Comparison of ENCODE assay signal across 21 cellular contexts in the genomic region with DNA sequence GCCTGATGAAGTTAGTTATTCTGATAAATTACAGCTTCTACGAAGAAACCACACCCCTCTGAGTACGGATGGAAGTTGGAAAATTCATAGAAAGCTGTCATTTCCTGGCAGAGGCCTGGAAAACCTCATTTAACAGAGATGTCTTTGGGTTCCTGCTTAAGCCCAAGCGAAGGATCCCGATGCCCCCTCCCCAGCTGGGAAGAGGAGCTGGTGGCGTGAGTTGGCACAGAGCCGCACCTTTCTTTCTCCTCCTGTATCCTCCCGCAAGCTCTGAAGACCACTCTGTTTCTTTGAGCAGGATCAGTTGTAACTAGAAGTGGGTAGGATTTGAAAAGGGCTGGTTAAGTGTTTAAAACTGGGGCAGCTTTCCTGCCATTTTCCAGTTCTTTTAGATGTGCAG.
DNase-seq lines count a peak whose midpoint lies in the region; ATAC-seq and TF ChIP-seq lines count a peak whose summit lies in the region.
"Had no signal": no experiment of that assay in that cellular context is flagged by ENCODE, and none has a peak within 500 bp of the region (broad histone marks: within the 10 kb centered on the region; RNA-seq: fewer than 3 reads in every experiment).

No MANE protein-coding gene starts in this region.

- ATAC-seq in memory B cell (ENCODE audit: low read depth) (no peak), HG03469 (IDR thresholded peaks at IDR 0.05; ENCODE audit: unreplicated experiment) (no peak), HG03135 (IDR thresholded peaks at IDR 0.05; ENCODE audit: unreplicated experiment) (no peak), GM21619 (IDR thresholded peaks at IDR 0.05; ENCODE audit: unreplicated experiment) (no peak)
- ATAC-seq: activated T-cell treated with anti-CD3 and anti-CD28 coated beads, Interleukin-2, amount 50 U/mL, for 4 hours; naive thymus-derived CD4-positive, alpha-beta T cell had no signal

- no peaks in the 10 kb centered on the region for H3K27me3 Mint-ChIP-seq in memory B cell
- H3K27me3 Mint-ChIP-seq: activated naive CD4-positive, alpha-beta T cell treated with anti-CD3 and anti-CD28 coated beads, Interleukin-2, amount 50 U/mL, for 24 hours; naive thymus-derived CD4-positive, alpha-beta T cell; stimulated activated naive CD8-positive, alpha-beta T cell treated with anti-CD3 and anti-CD28 coated beads, Interleukin-15, Interleukin-2, amounts not matched to agents 100 ng/mL and 50 ng/mL, for 24 hours had no signal

- intact Hi-C loops in left ventricle myocardium inferior (cut with micrococcal nuclease) (no loop called here), cardiac septum (cut with DNase I) (no loop called here)

- H3K9me3 ChIP-seq in left ventricle myocardium inferior (replicated peaks), result peaks cover 9% of the 10 kb centered on the region

- H3K4me1 ChIP-seq in left ventricle myocardium inferior (peaks cover 75% of the 10 kb centered on the region), rectal smooth muscle tissue (ENCODE audit: control insufficient read depth, insufficient read depth, low read length) (peaks cover 37% of the 10 kb centered on the region)

- no peak overlapping the region for H3K9ac ChIP-seq in rectal smooth muscle tissue (ENCODE audit: low read length)

- no peaks in the 10 kb centered on the region for H3K9me3 Mint-ChIP-seq in memory B cell
- H3K9me3 Mint-ChIP-seq: activated naive CD4-positive, alpha-beta T cell treated with anti-CD3 and anti-CD28 coated beads, Interleukin-2, amount 50 U/mL, for 24 hours; activated T-cell treated with anti-CD3 and anti-CD28 coated beads, Interleukin-2, amount 50 U/mL, for 4 hours; stimulated activated naive CD8-positive, alpha-beta T cell treated with anti-CD3 and anti-CD28 coated beads, Interleukin-15, Interleukin-2, amounts not matched to agents 100 ng/mL and 50 ng/mL, for 24 hours had no signal

- TF ChIP-seq CTCF in left ventricle myocardium inferior (IDR thresholded peaks at IDR 0.05; ENCODE audit: borderline replicate concordance), result no peak

- H3K4me1 Mint-ChIP-seq in memory B cell, result peaks cover 11% of the 10 kb centered on the region

- H3K4me3 Mint-ChIP-seq in memory B cell, result no peak overlapping the region
- H3K4me3 Mint-ChIP-seq: activated naive CD4-positive, alpha-beta T cell treated with anti-CD3 and anti-CD28 coated beads, Interleukin-2, amount 50 U/mL, for 24 hours; activated T-cell treated with anti-CD3 and anti-CD28 coated beads, Interleukin-2, amount 50 U/mL, for 4 hours; naive thymus-derived CD4-positive, alpha-beta T cell; stimulated activated naive CD8-positive, alpha-beta T cell treated with anti-CD3 and anti-CD28 coated beads, Interleukin-15, Interleukin-2, amounts not matched to agents 100 ng/mL and 50 ng/mL, for 24 hours had no signal

- H3K27ac Mint-ChIP-seq in memory B cell, result peak overlapping the region; percentile 55
- H3K27ac Mint-ChIP-seq: activated naive CD4-positive, alpha-beta T cell treated with anti-CD3 and anti-CD28 coated beads, Interleukin-2, amount 50 U/mL, for 24 hours; naive thymus-derived CD4-positive, alpha-beta T cell; stimulated activated naive CD8-positive, alpha-beta T cell treated with anti-CD3 and anti-CD28 coated beads, Interleukin-15, Interleukin-2, amounts not matched to agents 100 ng/mL and 50 ng/mL, for 24 hours had no signal

- DNase-seq in left ventricle myocardium inferior (no peak), cardiac septum (ENCODE audit: low spot score) (no peak), memory B cell (ENCODE audit: low spot score in 2 of 2) (no peak), NCI-H1930 (lab: John Stamatoyannopoulos, UW) (no peak)
- DNase-seq: activated CD4-positive, CD25-positive, alpha-beta regulatory T cell treated with anti-CD3 and anti-CD28 coated beads, Interleukin-2, amount 50 U/mL, for 72 hours; activated CD8-positive, alpha-beta memory T cell treated with anti-CD3 and anti-CD28 coated beads for 24 hours; activated T-cell treated with anti-CD3 and anti-CD28 coated beads, Interleukin-2, amount 50 U/mL, for 4 hours; DMS 273 treated with DMSO at 0.1 percent for 48 hours; naive thymus-derived CD4-positive, alpha-beta T cell; NCI-H1092 treated with DMSO at 0.1 percent for 48 hours; NCI-H2107; NCI-H524 treated with DMSO at 0.1 percent for 48 hours; spleen; stimulated activated CD4-positive, alpha-beta T cell treated with anti-CD3 and anti-CD28 coated beads, Interleukin-4, amount 100 ng/mL, for 24 hours had no signal

- H3K4me3 ChIP-seq in left ventricle myocardium inferior, result no peak overlapping the region
- H3K4me3 ChIP-seq in rectal smooth muscle tissue (ENCODE audit: low read length), result no peak overlapping the region
- H3K4me3 ChIP-seq: coronary artery, spleen had no signal

- H3K36me3 Mint-ChIP-seq in memory B cell, result peaks cover 9% of the 10 kb centered on the region
- H3K36me3 Mint-ChIP-seq: activated naive CD4-positive, alpha-beta T cell treated with anti-CD3 and anti-CD28 coated beads, Interleukin-2, amount 50 U/mL, for 24 hours had no signal

- H3K27me3 ChIP-seq in left ventricle myocardium inferior (ENCODE audit: low read depth) (no peaks in the 10 kb centered on the region), rectal smooth muscle tissue (ENCODE audit: control insufficient read depth, insufficient read depth, low read length) (no peaks in the 10 kb centered on the region)
- H3K27me3 ChIP-seq: spleen had no signal

- H3K27ac ChIP-seq in left ventricle myocardium inferior (replicated peaks) (peak overlapping the region; percentile 74), rectal smooth muscle tissue (ENCODE audit: low read depth, low read length) (peak overlapping the region; percentile 76)
- H3K27ac ChIP-seq: coronary artery had no signal

- peaks cover 25% of the 10 kb centered on the region for H3K36me3 ChIP-seq in left ventricle myocardium inferior
- no peaks in the 10 kb centered on the region for H3K36me3 ChIP-seq in rectal smooth muscle tissue (ENCODE audit: control insufficient read depth, insufficient read depth, low read length)
